In the genomic region with DNA sequence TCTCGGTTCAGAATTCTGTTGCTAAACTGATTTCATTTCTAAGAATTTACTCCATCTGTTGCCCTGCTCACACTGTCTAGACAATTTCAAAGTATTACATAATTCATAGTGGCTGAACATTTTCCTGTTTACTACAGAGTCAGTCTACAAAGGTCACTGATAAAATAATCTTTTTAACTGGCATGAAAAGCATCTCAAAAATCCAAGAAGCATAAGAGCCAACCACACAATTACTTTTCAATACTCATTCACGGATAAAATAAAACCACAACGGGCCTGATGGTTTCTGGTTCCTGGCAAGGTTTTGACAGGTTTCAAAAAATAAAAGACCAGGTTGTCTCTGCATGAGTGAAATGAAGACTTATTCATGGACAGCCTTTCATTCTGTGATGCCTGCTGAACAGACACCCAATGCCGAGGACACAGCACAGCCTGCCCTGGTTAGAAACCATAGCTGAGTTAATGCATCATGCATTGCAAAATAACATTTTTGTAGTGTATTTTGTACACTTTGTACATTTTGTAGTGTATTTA, we compare ENCODE assay signal across 14 cellular contexts.
DNase-seq lines count a peak whose midpoint lies in the region; ATAC-seq and TF ChIP-seq lines count a peak whose summit lies in the region.
"Had no signal": no experiment of that assay in that cellular context is flagged by ENCODE, and none has a peak within 500 bp of the region (broad histone marks: within the 10 kb centered on the region; RNA-seq: fewer than 3 reads in every experiment).

No MANE protein-coding gene starts in this region.

- H3K36me3 Mint-ChIP-seq in WTC11 (no peaks in the 10 kb centered on the region), Caco-2 (ENCODE audit: insufficient read depth, unreplicated experiment) (no peaks in the 10 kb centered on the region)
- H3K36me3 Mint-ChIP-seq: activated naive CD8-positive, alpha-beta T cell treated with anti-CD3 and anti-CD28 coated beads for 36 hours; memory B cell; stimulated activated memory B cell treated with anti-CD40 and anti-IgM and Interleukin-4, amounts not matched to agents 10 μg/mL and 1 μg/mL and 100 μg/mL, for 72 hours had no signal

- peaks cover 17% of the 10 kb centered on the region for H3K4me1 Mint-ChIP-seq in WTC11
- H3K4me1 Mint-ChIP-seq in Caco-2 (ENCODE audit: low read depth, unreplicated experiment): peaks cover 29% of the 10 kb centered on the region
- H3K4me1 Mint-ChIP-seq: activated naive CD8-positive, alpha-beta T cell treated with anti-CD3 and anti-CD28 coated beads for 36 hours; memory B cell; stimulated activated memory B cell treated with anti-CD40 and anti-IgM and Interleukin-4, amounts not matched to agents 10 μg/mL and 1 μg/mL and 100 μg/mL, for 72 hours had no signal

- no TSS peak for BruUV-seq in Caco-2 (replicated peaks; lab: Mats Ljungman, UMichigan)

- H3K4me1 ChIP-seq in lower lobe of right lung (peaks cover 4% of the 10 kb centered on the region), Caco-2 (no peaks in the 10 kb centered on the region; the same call in 1 of the 2 replicates)

- H3K27ac Mint-ChIP-seq in WTC11: no peak overlapping the region
- no peak overlapping the region for H3K27ac Mint-ChIP-seq in Caco-2 (ENCODE audit: unreplicated experiment)
- H3K27ac Mint-ChIP-seq: activated naive CD8-positive, alpha-beta T cell treated with anti-CD3 and anti-CD28 coated beads for 36 hours; memory B cell; stimulated activated memory B cell treated with anti-CD40 and anti-IgM and Interleukin-4, amounts not matched to agents 10 μg/mL and 1 μg/mL and 100 μg/mL, for 72 hours had no signal

- TF ChIP-seq CTCF in choroid plexus epithelial cell (conservative IDR thresholded peaks at IDR 0.05; ENCODE audit: low read depth, low read length) (no peak), lower lobe of right lung (IDR thresholded peaks at IDR 0.05) (no peak), WTC11 (IDR thresholded peaks at IDR 0.05) (no peak), Caco-2 (IDR thresholded peaks at IDR 0.05; ENCODE audit: insufficient read depth in 1 of 2, low read depth in 1 of 2, low read length in 1 of 2, severe bottlenecking in 1 of 2, unreplicated experiment in 1 of 2) (no peak)

- no peaks in the 10 kb centered on the region; the same call in 1 of the 2 replicates for H3K27me3 Mint-ChIP-seq in WTC11 (ENCODE audit: low read depth)
- H3K27me3 Mint-ChIP-seq in Caco-2 (ENCODE audit: insufficient read depth, unreplicated experiment): no peaks in the 10 kb centered on the region
- H3K27me3 Mint-ChIP-seq: memory B cell; stimulated activated memory B cell treated with anti-CD40 and anti-IgM and Interleukin-4, amounts not matched to agents 10 μg/mL and 1 μg/mL and 100 μg/mL, for 72 hours had no signal

- H3K9me3 ChIP-seq in lower lobe of right lung (no peaks in the 10 kb centered on the region), Caco-2 (no peaks in the 10 kb centered on the region)

- H3K36me3 ChIP-seq in lower lobe of right lung: no peaks in the 10 kb centered on the region
- H3K36me3 ChIP-seq in Caco-2 (ENCODE audit: control insufficient read depth, insufficient read depth, low read length): no peaks in the 10 kb centered on the region

- peak overlapping the region; percentile 14 for H3K27ac ChIP-seq in lower lobe of right lung

- POLR2A ChIA-PET in WTC11 (lab: Charles Lee) (no interaction called here), Caco-2 (lab: Charles Lee) (no interaction called here)

- DNase-seq in AG08395 (ENCODE audit: low spot score) (peak; percentile 52), HS-27A (ENCODE audit: low read depth) (peak; percentile 5), choroid plexus epithelial cell (ENCODE audit: low read depth) (peak; percentile 85), lower lobe of right lung (no peak), WTC11 (ENCODE audit: low spot score) (no peak), NCI-H1105 (lab: John Stamatoyannopoulos, UW) (no peak), SKM-1 treated with dmso at 0.1 percent for 144 hours (lab: John Stamatoyannopoulos, UW; ENCODE audit: unreplicated experiment) (no peak), Caco-2 (no peak)
- DNase-seq: activated CD4-positive, alpha-beta T cell treated with anti-CD3 and anti-CD28 coated beads, Interleukin-2, amount 50 U/mL, for 4 hours; activated naive CD8-positive, alpha-beta T cell treated with anti-CD3 and anti-CD28 coated beads for 36 hours; NCI-H2171 treated with DMSO at 0.1 percent for 48 hours; SHP77 treated with DMSO at 0.1 percent for 48 hours had no signal

- no peaks in the 10 kb centered on the region for H3K9me3 Mint-ChIP-seq in WTC11
- H3K9me3 Mint-ChIP-seq in Caco-2 (ENCODE audit: unreplicated experiment): no peaks in the 10 kb centered on the region
- H3K9me3 Mint-ChIP-seq: activated naive CD8-positive, alpha-beta T cell treated with anti-CD3 and anti-CD28 coated beads for 36 hours; memory B cell had no signal

- CTCF ChIA-PET in WTC11 (lab: Charles Lee) (no interaction called here), Caco-2 (lab: Charles Lee) (no interaction called here)

- H3K4me3 Mint-ChIP-seq in WTC11 (no peak overlapping the region), Caco-2 (ENCODE audit: unreplicated experiment) (no peak overlapping the region)
- H3K4me3 Mint-ChIP-seq: activated naive CD8-positive, alpha-beta T cell treated with anti-CD3 and anti-CD28 coated beads for 36 hours; memory B cell; stimulated activated memory B cell treated with anti-CD40 and anti-IgM and Interleukin-4, amounts not matched to agents 10 μg/mL and 1 μg/mL and 100 μg/mL, for 72 hours had no signal

- intact Hi-C loops in lower lobe of right lung (cut with DNase I) (no loop called here), Caco-2 (cut with micrococcal nuclease; ENCODE audit: unreplicated experiment) (no loop called here)

- H3K27me3 ChIP-seq in lower lobe of right lung (ENCODE audit: low read depth) (no peaks in the 10 kb centered on the region), Caco-2 (replicated peaks; ENCODE audit: control insufficient read depth, insufficient read depth, low read length) (no peaks in the 10 kb centered on the region)

- H3K4me3 ChIP-seq in choroid plexus epithelial cell (ENCODE audit: low read depth, low read length): no peak overlapping the region
- H3K4me3 ChIP-seq in lower lobe of right lung: no peak overlapping the region
- no peak overlapping the region for H3K4me3 ChIP-seq in Caco-2 (ENCODE audit: low read depth, low read length)

- ATAC-seq in lower lobe of right lung: peak; percentile 65 to 74
- ATAC-seq in WTC11: no peak

TF ChIP-seq in WTC11, 78 proteins besides CTCF, POLR2A, EP300 and RAD21:
- TF ChIP-seq ELF4 (CRISPR knock-in tag; IDR thresholded peaks at IDR 0.05; ENCODE audit: low read depth) (no peak), JUN (CRISPR knock-in tag; IDR thresholded peaks at IDR 0.05) (no peak), IRF2 (CRISPR knock-in tag; IDR thresholded peaks at IDR 0.05; ENCODE audit: borderline replicate concordance, low read depth) (no peak), CBFB (CRISPR knock-in tag; IDR thresholded peaks at IDR 0.05; ENCODE audit: low read depth) (no peak), SOX15 (CRISPR knock-in tag; IDR thresholded peaks at IDR 0.05) (no peak)
- TF ChIP-seq, protein P1, sequence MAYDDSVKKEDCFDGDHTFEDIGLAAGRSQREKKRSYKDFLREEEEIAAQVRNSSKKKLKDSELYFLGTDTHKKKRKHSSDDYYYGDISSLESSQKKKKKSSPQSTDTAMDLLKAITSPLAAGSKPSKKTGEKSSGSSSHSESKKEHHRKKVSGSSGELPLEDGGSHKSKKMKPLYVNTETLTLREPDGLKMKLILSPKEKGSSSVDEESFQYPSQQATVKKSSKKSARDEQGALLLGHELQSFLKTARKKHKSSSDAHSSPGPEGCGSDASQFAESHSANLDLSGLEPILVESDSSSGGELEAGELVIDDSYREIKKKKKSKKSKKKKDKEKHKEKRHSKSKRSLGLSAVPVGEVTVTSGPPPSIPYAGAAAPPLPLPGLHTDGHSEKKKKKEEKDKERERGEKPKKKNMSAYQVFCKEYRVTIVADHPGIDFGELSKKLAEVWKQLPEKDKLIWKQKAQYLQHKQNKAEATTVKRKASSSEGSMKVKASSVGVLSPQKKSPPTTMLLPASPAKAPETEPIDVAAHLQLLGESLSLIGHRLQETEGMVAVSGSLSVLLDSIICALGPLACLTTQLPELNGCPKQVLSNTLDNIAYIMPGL (CRISPR knock-in tag; IDR thresholded peaks at IDR 0.05): no peak

Comparison
In these comparisons a context has a peak if more than half of its experiments do, and no peak if none do; other contexts are left out.
1. DNase-seq: peak in AG08395 (single experiment), HS-27A (single experiment) and choroid plexus epithelial cell (single experiment); none in lower lobe of right lung (single experiment), WTC11 (single experiment), NCI-H1105 (single experiment), SKM-1 treated with dmso at 0.1 percent for 144 hours (single experiment) and Caco-2 (0 of 2).